34 cellular contexts compared by ENCODE assay signal in genomic region chr20:44756956-44757355, GRCh38. TPM values are rescaled to one million over a fixed set of nuclear protein-coding genes. Genes with fewer than 3 reads are reported as not detected.
"Had no signal": no experiment of that assay in that cellular context is flagged by ENCODE, and none has a peak within 500 bp of the region (broad histone marks: within the 10 kb centered on the region; RNA-seq: fewer than 3 reads in every experiment).

No MANE protein-coding gene starts in this region.

- H3K4me1 ChIP-seq: foreskin keratinocyte, gastrocnemius medialis had no signal

- H3K9me3 ChIP-seq: esophagus muscularis mucosa, gastrocnemius medialis had no signal

- H3K27ac ChIP-seq: brain microvascular endothelial cell, esophagus muscularis mucosa, foreskin keratinocyte, gastrocnemius medialis, WERI-Rb-1 had no signal

- H3K4me3 ChIP-seq: esophagus muscularis mucosa, gastrocnemius medialis had no signal

- H3K36me3 Mint-ChIP-seq: activated naive CD8-positive, alpha-beta T cell had no signal

- FAIRE-seq: astrocyte, bronchial epithelial cell, colon had no signal

- DNase-seq: activated B cell treated with CpG ODN at 0.5 μM for 24 hours; activated CD4-positive, alpha-beta T cell treated with anti-CD3 and anti-CD28 coated beads for 48 hours; activated CD4-positive, alpha-beta T cell treated with anti-CD3 and anti-CD28 coated beads, Interleukin-2, amount 50 U/mL, for 1 hour; activated CD4-positive, alpha-beta T cell treated with anti-CD3 and anti-CD28 coated beads, Interleukin-2, amount 50 U/mL, for 48 hours; activated CD8-positive, alpha-beta memory T cell treated with anti-CD3 and anti-CD28 coated beads for 24 hours; activated CD8-positive, alpha-beta T cell treated with anti-CD3 and anti-CD28 coated beads for 36 hours; activated effector memory CD4-positive, alpha-beta T cell treated with Interleukin-2 at 50 U/mL for 16 hours; activated gamma-delta T cell treated with Interleukin-2 at 50 U/mL for 16 hours; activated naive CD4-positive, alpha-beta T cell treated with anti-CD3 and anti-CD28 coated beads, Interleukin-2, amount 50 U/mL, for 16 hours; activated naive CD4-positive, alpha-beta T cell treated with Interleukin-2 at 50 U/mL for 16 hours; activated T-cell treated with anti-CD3 and anti-CD28 coated beads, Interleukin-2, amount 50 U/mL, for 4 hours; amniotic stem cell; anterior cingulate cortex; brain microvascular endothelial cell; cortex of kidney; dermis blood vessel endothelial cell; effector CD4-positive, alpha-beta T cell; effector memory CD8-positive, alpha-beta T cell; erythroblast; foreskin keratinocyte; gastrocnemius medialis; glutamatergic neuron; T-helper 1 cell; T-helper 17 cell; T1000; WERI-Rb-1 had no signal

- H3K9me3 Mint-ChIP-seq: activated B cell treated with CpG ODN at 0.5 μM for 24 hours; activated CD8-positive, alpha-beta T cell treated with anti-CD3 and anti-CD28 coated beads for 36 hours; activated T-cell treated with anti-CD3 and anti-CD28 coated beads, Interleukin-2, amount 50 U/mL, for 4 hours; activated T-helper 17 cell treated with anti-CD3 and anti-CD28 coated beads, Interleukin-2, amount 50 U/mL, for 72 hours; effector memory CD8-positive, alpha-beta T cell; T-helper 2 cell treated with Interferon-gamma antibody and Interleukin-4, amounts not matched to agents 5 μg/mL and 100 μg/mL, for 36 hours had no signal

- ATAC-seq: activated CD4-positive, CD25-positive, alpha-beta regulatory T cell treated with anti-CD3 and anti-CD28 coated beads, Interleukin-2, amount 50 U/mL, for 24 hours; activated CD8-positive, alpha-beta T cell treated with anti-CD3 and anti-CD28 coated beads for 36 hours; activated T-cell treated with anti-CD3 and anti-CD28 coated beads, Interleukin-2, amount 50 U/mL, for 4 hours; activated T-helper 17 cell treated with anti-CD3 and anti-CD28 coated beads, Interleukin-2, amount 50 U/mL, for 72 hours; effector memory CD8-positive, alpha-beta T cell; foreskin keratinocyte; gastrocnemius medialis; T-helper 17 cell had no signal

- H3K36me3 ChIP-seq: brain microvascular endothelial cell, esophagus muscularis mucosa, gastrocnemius medialis had no signal

- H3K27me3 Mint-ChIP-seq: activated naive CD8-positive, alpha-beta T cell had no signal

- H3K27me3 ChIP-seq: gastrocnemius medialis had no signal

- H3K4me1 Mint-ChIP-seq: activated B cell treated with CpG ODN at 0.5 μM for 24 hours; activated T-helper 17 cell treated with anti-CD3 and anti-CD28 coated beads, Interleukin-2, amount 50 U/mL, for 72 hours had no signal

- H3K4me3 Mint-ChIP-seq: activated B cell treated with CpG ODN at 0.5 μM for 24 hours; activated CD8-positive, alpha-beta T cell treated with anti-CD3 and anti-CD28 coated beads for 36 hours; activated naive CD8-positive, alpha-beta T cell; activated T-cell treated with anti-CD3 and anti-CD28 coated beads, Interleukin-2, amount 50 U/mL, for 4 hours; activated T-helper 17 cell treated with anti-CD3 and anti-CD28 coated beads, Interleukin-2, amount 50 U/mL, for 72 hours; effector memory CD8-positive, alpha-beta T cell; T-helper 17 cell; T-helper 2 cell treated with Interferon-gamma antibody and Interleukin-4, amounts not matched to agents 5 μg/mL and 100 μg/mL, for 36 hours had no signal

- H3K27ac Mint-ChIP-seq: activated B cell treated with CpG ODN at 0.5 μM for 24 hours; activated CD8-positive, alpha-beta T cell treated with anti-CD3 and anti-CD28 coated beads for 36 hours; activated naive CD8-positive, alpha-beta T cell; activated T-helper 17 cell treated with anti-CD3 and anti-CD28 coated beads, Interleukin-2, amount 50 U/mL, for 72 hours; effector memory CD8-positive, alpha-beta T cell; T-helper 17 cell; T-helper 2 cell treated with Interferon-gamma antibody and Interleukin-4, amounts not matched to agents 5 μg/mL and 100 μg/mL, for 36 hours had no signal

RNA-seq across cellular contexts. Expression of gene KCNK15, which starts 11.3 kb away (rescaled TPM):
- total RNA-seq: foreskin keratinocyte, T-helper 17 cell had no signal

RNA-seq across cellular contexts. Expression of gene CCN5, which starts 41.8 kb away (rescaled TPM):
- total RNA-seq: activated B cell treated with CpG ODN at 0.5 μM for 24 hours; activated CD8-positive, alpha-beta T cell treated with anti-CD3 and anti-CD28 coated beads for 36 hours; activated T-helper 17 cell treated with anti-CD3 and anti-CD28 coated beads, Interleukin-2, amount 50 U/mL, for 72 hours; astrocyte; bronchial epithelial cell; dermis blood vessel endothelial cell; foreskin keratinocyte; T-helper 17 cell had no signal
- polyA plus RNA-seq: foreskin keratinocyte had no signal

RNA-seq across cellular contexts. Expression of gene RIMS4, which starts 53.4 kb away (rescaled TPM):
- total RNA-seq: activated B cell treated with CpG ODN at 0.5 μM for 24 hours; activated CD8-positive, alpha-beta T cell treated with anti-CD3 and anti-CD28 coated beads for 36 hours; bronchial epithelial cell; dermis blood vessel endothelial cell; foreskin keratinocyte; T-helper 17 cell had no signal
- polyA plus RNA-seq: foreskin keratinocyte had no signal
